ENCODE assay signal across 8 cellular contexts in genomic region chr4:143336828-143337599, GRCh38. TPM values are rescaled to one million over a fixed set of nuclear protein-coding genes. Genes with fewer than 3 reads are reported as not detected.
A peak's percentile ranks its signal among the peaks of the same experiment; 100 is the strongest.
DNase-seq lines count a peak whose midpoint lies in the region; ATAC-seq and TF ChIP-seq lines count a peak whose summit lies in the region.

GAB1 (plus strand) TSS chr4:143336876; CDS start chr4:143337189, 313 bp downstream.

- H3K27me3 ChIP-seq in PC-9 (ENCODE audit: insufficient read depth, low read depth): no peaks in the 10 kb centered on the region
- no peaks in the 10 kb centered on the region for H3K27me3 ChIP-seq in body of pancreas
- H3K27me3 ChIP-seq in iPS-18a (ENCODE audit: control insufficient read depth, insufficient read depth, low read length): peaks cover 12% of the 10 kb centered on the region
- no peaks in the 10 kb centered on the region for H3K27me3 ChIP-seq in gastrocnemius medialis

- TF ChIP-seq POLR2A in body of pancreas (IDR thresholded peaks at IDR 0.05) (peak; percentile 34 to 74 (median 73)), gastrocnemius medialis (IDR thresholded peaks at IDR 0.05) (peak; percentile 27 to 48)

- H3K4me2 ChIP-seq in PC-9: peak within 1 kb of the TSS; percentile 83

- H3K9me3 ChIP-seq in PC-9 (ENCODE audit: insufficient read depth, low read depth): no peaks in the 10 kb centered on the region
- no peaks in the 10 kb centered on the region for H3K9me3 ChIP-seq in body of pancreas
- no peaks in the 10 kb centered on the region for H3K9me3 ChIP-seq in iPS-18a (ENCODE audit: control insufficient read depth, low read depth, low read length)
- no peaks in the 10 kb centered on the region for H3K9me3 ChIP-seq in gastrocnemius medialis

- H2AFZ ChIP-seq in PC-9: peak within 1 kb of the TSS; percentile 84

- no peaks in the 10 kb centered on the region; the same call in 1 of the 2 replicates for H3K4me1 ChIP-seq in PC-9 (replicated peaks; ENCODE audit: insufficient read depth)
- peaks cover 19% of the 10 kb centered on the region for H3K4me1 ChIP-seq in body of pancreas
- peaks cover 7% of the 10 kb centered on the region for H3K4me1 ChIP-seq in iPS-18a (ENCODE audit: control insufficient read depth, low read depth, low read length)
- peaks cover 40 to 45% of the 10 kb centered on the region in 2 donors for H3K4me1 ChIP-seq in gastrocnemius medialis

- 0% methylated on average over 6 to 70 of the region's 78 CpGs for WGBS in body of pancreas, 2 donors

- peaks cover 34% of the 10 kb centered on the region for H3K79me2 ChIP-seq in PC-9 (ENCODE audit: low read depth)

- BruUV-seq in PC-9 (replicated peaks; lab: Mats Ljungman, UMichigan): no TSS peak

- peak; percentile 79 for DNase-seq in ELR (ENCODE audit: low read depth)
- peak; percentile 54 to 67 for DNase-seq in PC-9
- peak; percentile 75 to 82 (median 81) for DNase-seq in body of pancreas
- peak; percentile 63 to 77 for DNase-seq in gastrocnemius medialis
- DNase-seq in activated gamma-delta T cell treated with Interleukin-2 at 50 U/mL for 16 hours: no peak

- CTCF ChIA-PET in PC-9 (lab: Charles Lee): interaction anchor here (0.6 kb wide), 1 partner anchor 58 kb away, joined by 3 read pairs; no protein-coding TSS in a partner anchor

- H3K36me3 ChIP-seq in PC-9 (ENCODE audit: low read depth): no peaks in the 10 kb centered on the region
- no peaks in the 10 kb centered on the region for H3K36me3 ChIP-seq in body of pancreas (replicated peaks in 1 of 2; ENCODE audit: insufficient read depth in 1 of 2, low read depth in 2 of 2)
- no peaks in the 10 kb centered on the region for H3K36me3 ChIP-seq in iPS-18a (ENCODE audit: control insufficient read depth, low read depth, low read length)
- no peaks in the 10 kb centered on the region for H3K36me3 ChIP-seq in gastrocnemius medialis

- intact Hi-C loops in PC-9 (cut with micrococcal nuclease; ENCODE audit: unreplicated experiment): loop anchor here (1.0 to 5.0 kb wide), 8 partner anchors 9 to 176 kb away; partner anchors contain the start of gene SMARCA5
- intact Hi-C loops in body of pancreas (cut with DNase I): no loop called here
- intact Hi-C loops in gastrocnemius medialis (cut with DNase I; ENCODE audit: low total_unique reads): loop anchor here (1.0 to 10.0 kb wide), 6 partner anchors 46 to 176 kb away; partner anchors contain the start of genes SMARCA5 and USP38

- H3K9ac ChIP-seq in iPS-18a (ENCODE audit: low read length): peak within 1 kb of the TSS; percentile 60

- in situ Hi-C loops in gastrocnemius medialis (cut with MboI; ENCODE audit: low sequenced_read_pairs in 4 of 4): loop anchor here in 2 of 4 donors (5.0 to 25.0 kb wide), 2 partner anchors 45 to 150 kb away; no protein-coding TSS in a partner anchor

- no peak for TF ChIP-seq CTCF in PC-9 (conservative IDR thresholded peaks at IDR 0.05)
- peak in 4 of 7 experiments; percentile 25 to 45 (median 40) for TF ChIP-seq CTCF in body of pancreas (IDR thresholded peaks at IDR 0.05)
- TF ChIP-seq CTCF in gastrocnemius medialis (IDR thresholded peaks at IDR 0.05 in 4 of 5, conservative IDR thresholded peaks at IDR 0.05 in 1 of 5): peak in 2 of 5 experiments; percentile 7 to 42

- H3F3A ChIP-seq in PC-9 (ENCODE audit: insufficient read depth, low read depth): peaks cover 7% of the 10 kb centered on the region

- H3K4me3 ChIP-seq in PC-9: peak within 1 kb of the TSS; percentile 88
- peak within 1 kb of the TSS; percentile 58 to 86 for H3K4me3 ChIP-seq in body of pancreas
- H3K4me3 ChIP-seq in iPS-18a (ENCODE audit: low read length): peak within 1 kb of the TSS; percentile 94
- peak within 1 kb of the TSS; percentile 83 to 96 (median 90) for H3K4me3 ChIP-seq in gastrocnemius medialis

- POLR2A ChIA-PET in PC-9 (lab: Charles Lee; ENCODE audit: unreplicated experiment): interaction anchor here (0.6 to 1.2 kb wide), 3 partner anchors 9 to 861 kb away, joined by 9 to 21 read pairs (median 17); no protein-coding TSS in a partner anchor

- ATAC-seq in GM19372 (IDR thresholded peaks at IDR 0.05; ENCODE audit: low read depth, unreplicated experiment) (peak; percentile 69), HG03378 (IDR thresholded peaks at IDR 0.05; ENCODE audit: unreplicated experiment) (peak; percentile 71), body of pancreas (peak; percentile 65), gastrocnemius medialis (peak; percentile 69 to 72)

- no peaks in the 10 kb centered on the region for H4K20me1 ChIP-seq in PC-9 (ENCODE audit: insufficient read depth)

- peak within 1 kb of the TSS; percentile 78 for H3K27ac ChIP-seq in PC-9
- H3K27ac ChIP-seq in body of pancreas: peak within 1 kb of the TSS; percentile 88 to 98 (median 96)
- H3K27ac ChIP-seq in iPS-18a (ENCODE audit: low read length): no peak within 1 kb of the TSS
- H3K27ac ChIP-seq in gastrocnemius medialis: peak within 1 kb of the TSS; percentile 96 to 99 (median 98)

- H3K9me2 ChIP-seq in PC-9 (ENCODE audit: insufficient read depth): no peaks in the 10 kb centered on the region

RNA-seq across cellular contexts. Expression of gene GAB1, which starts in this region (rescaled TPM):
- total RNA-seq in PC-9 (2021) (27.4 and 29.4 TPM in 2 replicates), body of pancreas (10 to 100 TPM; 13.0 to 26.0 TPM), gastrocnemius medialis (10 to 100 TPM; 11.4 to 27.9 (median 26.6) TPM)
